7 cellular contexts compared by ENCODE assay signal in genomic region chr17:21098934-21099687, GRCh38. TPM values are rescaled to one million over a fixed set of nuclear protein-coding genes. Genes with fewer than 3 reads are reported as not detected.
A peak's percentile ranks its signal among the peaks of the same experiment; 100 is the strongest.
DNase-seq lines count a peak whose midpoint lies in the region; ATAC-seq, FAIRE-seq and TF ChIP-seq lines count a peak whose summit lies in the region.

No MANE protein-coding gene starts in this region.

- ATAC-seq in GM18508 (IDR thresholded peaks at IDR 0.05; ENCODE audit: insufficient read depth, unreplicated experiment): peak; percentile 65
- ATAC-seq in HG02885 (IDR thresholded peaks at IDR 0.05; ENCODE audit: poor library complexity, unreplicated experiment): peak; percentile 95
- peak; percentile 98 for ATAC-seq in T-helper 17 cell

- peaks cover 4% of the 10 kb centered on the region for H3K4me1 ChIP-seq in astrocyte (ENCODE audit: insufficient read depth, low read length)

- no peaks in the 10 kb centered on the region for H3K36me3 Mint-ChIP-seq in T-helper 17 cell (ENCODE audit: low read depth)
- H3K36me3 Mint-ChIP-seq in astrocyte (ENCODE audit: low read depth, unreplicated experiment): no peaks in the 10 kb centered on the region

- H3K9me3 ChIP-seq in T-helper 17 cell (ENCODE audit: control insufficient read depth, low read length, poor library complexity, severe bottlenecking): no peaks in the 10 kb centered on the region
- H3K9me3 ChIP-seq in astrocyte (ENCODE audit: insufficient read depth, low read depth, low read length): no peaks in the 10 kb centered on the region

- peak overlapping the region; percentile 78 for H3K27ac Mint-ChIP-seq in T-helper 17 cell
- no peak overlapping the region for H3K27ac Mint-ChIP-seq in astrocyte (ENCODE audit: unreplicated experiment)

- H3K4me2 ChIP-seq in astrocyte (ENCODE audit: low read length): peak overlapping the region; percentile 92

- FAIRE-seq in astrocyte (lab: Jason Lieb, UNC): no peak

- no peaks in the 10 kb centered on the region for H3K79me2 ChIP-seq in astrocyte (ENCODE audit: insufficient read depth, low read length)

- H3K4me3 ChIP-seq in astrocyte (ENCODE audit: insufficient read depth, low read depth, low read length): peak overlapping the region; percentile 70
- peak overlapping the region; percentile 60 for H3K4me3 ChIP-seq in skeletal muscle cell (ENCODE audit: low read depth, low read length)

- H3K27ac ChIP-seq in astrocyte (ENCODE audit: low read depth, low read length): peak overlapping the region; percentile 15

- no peaks in the 10 kb centered on the region for H4K20me1 ChIP-seq in astrocyte (ENCODE audit: insufficient read depth, low read length)

- peak overlapping the region; percentile 90 for H3K4me3 Mint-ChIP-seq in T-helper 17 cell
- peak overlapping the region; percentile 90 for H3K4me3 Mint-ChIP-seq in astrocyte (ENCODE audit: unreplicated experiment)

- peaks cover 14% of the 10 kb centered on the region for H3K4me1 Mint-ChIP-seq in T-helper 17 cell
- no peaks in the 10 kb centered on the region for H3K4me1 Mint-ChIP-seq in astrocyte (ENCODE audit: low read depth, unreplicated experiment)

- H3K9me3 Mint-ChIP-seq in astrocyte (ENCODE audit: unreplicated experiment): no peaks in the 10 kb centered on the region

- H3K36me3 ChIP-seq in astrocyte (ENCODE audit: insufficient read depth, low read length): no peaks in the 10 kb centered on the region

- H3K27me3 Mint-ChIP-seq in T-helper 17 cell (no peaks in the 10 kb centered on the region), astrocyte (ENCODE audit: low read depth, unreplicated experiment) (no peaks in the 10 kb centered on the region)

- DNase-seq in NCI-H146 (lab: John Stamatoyannopoulos, UW) (peak; percentile 92), T-helper 17 cell (peak; percentile 30 to 35 (median 33)), astrocyte (ENCODE audit: low read depth) (peak; percentile 53), iPS DF 4.7 (ENCODE audit: extremely low read depth, low spot score) (peak; percentile 79), skeletal muscle cell (ENCODE audit: low read depth) (peak; percentile 20)

- TF ChIP-seq CTCF in astrocyte (IDR thresholded peaks at IDR 0.05; ENCODE audit: insufficient read depth, low read depth, low read length): no peak

- H3K9ac ChIP-seq in astrocyte (ENCODE audit: low read length): peak overlapping the region; percentile 57

- peak overlapping the region; percentile 89 for H2AFZ ChIP-seq in astrocyte (ENCODE audit: low read depth, low read length)

- no peaks in the 10 kb centered on the region for H3K27me3 ChIP-seq in astrocyte (ENCODE audit: insufficient read depth, low read length)

RNA-seq across cellular contexts. Expression of gene DHRS7B, which starts 27.7 kb away (rescaled TPM):
- total RNA-seq in T-helper 17 cell (1 to 10 TPM; 6.7 to 7.0 TPM), astrocyte (15.5 and 17.2 TPM in 2 replicates)

RNA-seq across cellular contexts. Expression of gene USP22, which starts 56.3 kb away (rescaled TPM):
- total RNA-seq in T-helper 17 cell (100 to 1,000 TPM; 158 to 177 TPM), astrocyte (243 and 266 TPM in 2 replicates)

Comparison
In these comparisons a context has a peak if more than half of its experiments do, and no peak if none do; other contexts are left out.
1. Peak in every context shown above with its lines: DNase-seq, ATAC-seq, H3K4me3 ChIP-seq and H3K27ac ChIP-seq.
2. DNase-seq: peak in every context shown above with its lines; median percentile 92 in NCI-H146; 79 in iPS DF 4.7; 53 in astrocyte; 33 in T-helper 17 cell; 20 in skeletal muscle cell.